ENCODE assay signal across 31 cellular contexts in the genomic region with DNA sequence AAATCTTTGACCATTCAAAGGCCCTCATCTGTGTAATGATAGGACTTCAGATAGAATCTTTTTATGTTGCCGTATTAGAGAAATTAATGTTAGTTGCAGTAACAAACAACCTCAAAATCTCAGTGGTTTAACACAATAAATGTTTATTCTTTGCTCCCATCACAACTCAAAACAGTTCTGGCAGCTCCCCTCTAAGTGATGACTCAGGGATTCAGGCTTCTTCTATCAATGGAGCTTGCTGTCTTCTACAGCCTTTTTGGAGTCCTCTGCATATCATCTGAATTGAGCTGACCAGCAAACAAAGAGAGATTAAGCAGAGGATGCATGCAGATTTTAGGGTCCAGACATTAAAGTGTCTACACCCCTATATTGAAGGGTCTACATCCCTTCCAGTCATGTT.
"Had no signal": no experiment of that assay in that cellular context is flagged by ENCODE, and none has a peak within 500 bp of the region (broad histone marks: within the 10 kb centered on the region; RNA-seq: fewer than 3 reads in every experiment).

No MANE protein-coding gene starts in this region.

- H3K9me3 Mint-ChIP-seq: activated CD4-positive, alpha-beta T cell treated with anti-CD3 and anti-CD28 coated beads, Interleukin-2, amount 10 ng/mL, durations not matched to agents 24 days and 14 days; activated CD8-positive, alpha-beta T cell treated with anti-CD3 and anti-CD28 coated beads for 36 hours; activated naive CD4-positive, alpha-beta T cell treated with anti-CD3 and anti-CD28 coated beads for 36 hours; activated naive CD8-positive, alpha-beta T cell treated with anti-CD3 and anti-CD28 coated beads, Interleukin-2, amount 50 U/mL, for 24 hours; activated T-helper 2 cell treated with anti-CD3 and anti-CD28 coated beads, Interferon-gamma antibody, Interleukin-2, Interleukin-4, amounts not matched to agents 10 μg/mL and 5 μg/mL and 100 μg/mL, durations not matched to agents 14 hours and 24 hours and 36 hours had no signal

- DNase-seq: activated CD4-positive, alpha-beta T cell treated with anti-CD3 and anti-CD28 coated beads, Interleukin-2, amount 10 ng/mL, durations not matched to agents 24 days and 14 days; activated CD4-positive, alpha-beta T cell treated with anti-CD3 and anti-CD28 coated beads, Interleukin-2, amount 50 U/mL, for 4 hours; activated CD8-positive, alpha-beta T cell treated with anti-CD3 and anti-CD28 coated beads for 36 hours; activated gamma-delta T cell treated with Interleukin-2 at 50 U/mL for 16 hours; activated naive CD4-positive, alpha-beta T cell treated with anti-CD3 and anti-CD28 coated beads for 36 hours; activated naive CD8-positive, alpha-beta T cell treated with anti-CD3 and anti-CD28 coated beads, Interleukin-2, amount 50 U/mL, for 24 hours; activated T-cell treated with anti-CD3 and anti-CD28 coated beads, Interleukin-2, amount 50 U/mL, for 1 hour; anterior cingulate cortex; brain microvascular endothelial cell; central memory CD4-positive, alpha-beta T cell; MM.1S; MV-4-11; NCI-H1092; NCI-H1436 treated with DMSO at 0.1 percent for 48 hours; NCI-H1694 treated with DMSO at 0.1 percent for 48 hours; NCI-H2029; NCI-H2107; NCI-H2171; NCI-H510A; NCI-H526; NCI-H748 treated with DMSO at 0.1 percent for 48 hours; NK-92 treated with Interleukin-12 subunit alpha and Interleukin-12 subunit beta, amount 100 ng/mL, for 24 hours; PC-9; Right ventricle myocardium superior; SW 1271; T-helper 1 cell; T1000 had no signal

- H3K4me2 ChIP-seq: PC-9 had no signal

- H3K36me3 ChIP-seq: brain microvascular endothelial cell had no signal

- H3K4me1 Mint-ChIP-seq: activated CD4-positive, alpha-beta T cell treated with anti-CD3 and anti-CD28 coated beads, Interleukin-2, amount 10 ng/mL, durations not matched to agents 24 days and 14 days; activated naive CD8-positive, alpha-beta T cell treated with anti-CD3 and anti-CD28 coated beads, Interleukin-2, amount 50 U/mL, for 24 hours had no signal

- H3K27ac Mint-ChIP-seq: activated CD4-positive, alpha-beta T cell treated with anti-CD3 and anti-CD28 coated beads, Interleukin-2, amount 10 ng/mL, durations not matched to agents 24 days and 14 days; activated CD8-positive, alpha-beta T cell treated with anti-CD3 and anti-CD28 coated beads for 36 hours; activated naive CD4-positive, alpha-beta T cell treated with anti-CD3 and anti-CD28 coated beads for 36 hours; activated naive CD8-positive, alpha-beta T cell; activated naive CD8-positive, alpha-beta T cell treated with anti-CD3 and anti-CD28 coated beads, Interleukin-2, amount 50 U/mL, for 24 hours; activated T-helper 2 cell treated with anti-CD3 and anti-CD28 coated beads, Interferon-gamma antibody, Interleukin-2, Interleukin-4, amounts not matched to agents 10 μg/mL and 5 μg/mL and 100 μg/mL, durations not matched to agents 14 hours and 24 hours and 36 hours had no signal

- H3K4me3 ChIP-seq: PC-9 had no signal

- H3K4me3 Mint-ChIP-seq: activated CD4-positive, alpha-beta T cell treated with anti-CD3 and anti-CD28 coated beads, Interleukin-2, amount 10 ng/mL, durations not matched to agents 24 days and 14 days; activated CD8-positive, alpha-beta T cell treated with anti-CD3 and anti-CD28 coated beads for 36 hours; activated naive CD4-positive, alpha-beta T cell treated with anti-CD3 and anti-CD28 coated beads for 36 hours; activated naive CD8-positive, alpha-beta T cell; activated naive CD8-positive, alpha-beta T cell treated with anti-CD3 and anti-CD28 coated beads, Interleukin-2, amount 50 U/mL, for 24 hours had no signal

- H3K27ac ChIP-seq: brain microvascular endothelial cell, KMS-11, PC-9 had no signal

- H3K27me3 ChIP-seq: brain microvascular endothelial cell had no signal

- H3K9ac ChIP-seq: KMS-11 had no signal

- FAIRE-seq: RCC 7860 had no signal

- H2AFZ ChIP-seq: PC-9 had no signal

- ATAC-seq: activated CD8-positive, alpha-beta T cell treated with anti-CD3 and anti-CD28 coated beads for 36 hours; activated naive CD8-positive, alpha-beta T cell treated with anti-CD3 and anti-CD28 coated beads, Interleukin-2, amount 50 U/mL, for 24 hours had no signal
